Comparison of ENCODE assay signal across 9 cellular contexts in genomic region chr5:35129921-35130485, GRCh38.
DNase-seq lines count a peak whose midpoint lies in the region; ATAC-seq and TF ChIP-seq lines count a peak whose summit lies in the region.
"Had no signal": no experiment of that assay in that cellular context is flagged by ENCODE, and none has a peak within 500 bp of the region (broad histone marks: within the 10 kb centered on the region; RNA-seq: fewer than 3 reads in every experiment).

No MANE protein-coding gene starts in this region.

- H3K79me2 ChIP-seq in GM23338 (replicated peaks; ENCODE audit: insufficient read depth), result no peaks in the 10 kb centered on the region

- no peaks in the 10 kb centered on the region for H4K20me1 ChIP-seq in GM23338 (replicated peaks; ENCODE audit: insufficient read depth)

- peaks cover 4% of the 10 kb centered on the region; the same call in 1 of the 3 replicates for H3K9me3 Mint-ChIP-seq in GM23338

- H3K27me3 ChIP-seq in body of pancreas, result no peaks in the 10 kb centered on the region
- H3K27me3 ChIP-seq in testis, result no peaks in the 10 kb centered on the region
- no peaks in the 10 kb centered on the region for H3K27me3 ChIP-seq in GM23338 (ENCODE audit: insufficient read depth)

- H3K36me3 ChIP-seq in body of pancreas (replicated peaks in 1 of 2; ENCODE audit: insufficient read depth in 1 of 2, low read depth in 2 of 2) (no peaks in the 10 kb centered on the region), testis (ENCODE audit: low read depth, missing control alignments) (no peaks in the 10 kb centered on the region), GM23338 (ENCODE audit: insufficient read depth) (no peaks in the 10 kb centered on the region)

- H3K4me3 ChIP-seq in body of pancreas (no peak overlapping the region), testis (no peak overlapping the region), GM23338 (no peak overlapping the region)

- TF ChIP-seq POLR2A in body of pancreas (IDR thresholded peaks at IDR 0.05), result peak in 2 of 3 donors; percentile 12 to 36
- no peak for TF ChIP-seq POLR2A in testis (IDR thresholded peaks at IDR 0.05)

- DNase-seq in T-helper 22 cell (ENCODE audit: low read depth) (peak; percentile 55), body of pancreas (peak; percentile 81 to 92 (median 90)), testis (no peak), GM23338 (ENCODE audit: low spot score) (no peak), DMS153 treated with DMSO at 0.1 percent for 48 hours (lab: John Stamatoyannopoulos, UW; ENCODE audit: unreplicated experiment) (no peak)
- peak; percentile 75 for DNase-seq in stimulated activated CD4-positive, alpha-beta T cell treated with anti-CD3 and anti-CD28 coated beads, Interleukin-15, amount 100 ng/mL, for 24 hours
- DNase-seq: NCI-H1105 treated with DMSO at 0.1 percent for 48 hours had no signal

- peak overlapping the region; percentile 77 to 81 (median 79) for H3K27ac ChIP-seq in body of pancreas
- H3K27ac ChIP-seq in testis, result no peak overlapping the region
- no peak overlapping the region for H3K27ac ChIP-seq in GM23338 (ENCODE audit: low read depth)

- peaks cover 10% of the 10 kb centered on the region; the same call in 1 of the 2 replicates for H3K9me2 ChIP-seq in GM23338 (ENCODE audit: insufficient read depth)

- no peak for TF ChIP-seq CTCF in body of pancreas (IDR thresholded peaks at IDR 0.05)
- TF ChIP-seq CTCF in testis (IDR thresholded peaks at IDR 0.05), result no peak
- no peak for TF ChIP-seq CTCF in GM23338 (conservative IDR thresholded peaks at IDR 0.05; ENCODE audit: low read depth in 2 of 2)

- no peaks in the 10 kb centered on the region for H3K4me1 Mint-ChIP-seq in GM23338

- H3K9me3 ChIP-seq in body of pancreas (no peaks in the 10 kb centered on the region), testis (no peaks in the 10 kb centered on the region)

- H3K4me3 Mint-ChIP-seq in GM23338, result no peak overlapping the region

- no peaks in the 10 kb centered on the region for H3F3A ChIP-seq in GM23338 (replicated peaks; ENCODE audit: low read depth)

- H3K4me2 ChIP-seq in GM23338, result no peak overlapping the region

- no peak overlapping the region for H3K27ac Mint-ChIP-seq in GM23338

- WGBS in body of pancreas, 2 donors, result 26 to 32% methylated on average over 7 of the region's 7 CpGs
- WGBS in testis, 2 donors, result 96% methylated on average over 7 of the region's 7 CpGs

- H3K36me3 Mint-ChIP-seq in GM23338 (ENCODE audit: low read depth), result no peaks in the 10 kb centered on the region

- H3K27me3 Mint-ChIP-seq in GM23338 (ENCODE audit: insufficient read depth, low read depth, poor library complexity), result peaks cover 2% of the 10 kb centered on the region

- no peak overlapping the region for H2AFZ ChIP-seq in GM23338

- H3K4me1 ChIP-seq in body of pancreas (peaks cover 41% of the 10 kb centered on the region), testis (no peaks in the 10 kb centered on the region), GM23338 (ENCODE audit: insufficient read depth) (no peaks in the 10 kb centered on the region)

- intact Hi-C loops in body of pancreas (cut with DNase I), result no loop called here
- intact Hi-C loops in testis (cut with DNase I; ENCODE audit: low total_unique reads), result no loop called here

- ATAC-seq in GM18868 (IDR thresholded peaks at IDR 0.05; ENCODE audit: unreplicated experiment), result peak; percentile 82
- peak; percentile 95 for ATAC-seq in body of pancreas
- no peak for ATAC-seq in GM23338
- ATAC-seq in GM18858 (IDR thresholded peaks at IDR 0.05; ENCODE audit: unreplicated experiment), result no peak

TF ChIP-seq in GM23338, 12 proteins besides CTCF, POLR2A, EP300 and RAD21:
- TF ChIP-seq, protein P1, sequence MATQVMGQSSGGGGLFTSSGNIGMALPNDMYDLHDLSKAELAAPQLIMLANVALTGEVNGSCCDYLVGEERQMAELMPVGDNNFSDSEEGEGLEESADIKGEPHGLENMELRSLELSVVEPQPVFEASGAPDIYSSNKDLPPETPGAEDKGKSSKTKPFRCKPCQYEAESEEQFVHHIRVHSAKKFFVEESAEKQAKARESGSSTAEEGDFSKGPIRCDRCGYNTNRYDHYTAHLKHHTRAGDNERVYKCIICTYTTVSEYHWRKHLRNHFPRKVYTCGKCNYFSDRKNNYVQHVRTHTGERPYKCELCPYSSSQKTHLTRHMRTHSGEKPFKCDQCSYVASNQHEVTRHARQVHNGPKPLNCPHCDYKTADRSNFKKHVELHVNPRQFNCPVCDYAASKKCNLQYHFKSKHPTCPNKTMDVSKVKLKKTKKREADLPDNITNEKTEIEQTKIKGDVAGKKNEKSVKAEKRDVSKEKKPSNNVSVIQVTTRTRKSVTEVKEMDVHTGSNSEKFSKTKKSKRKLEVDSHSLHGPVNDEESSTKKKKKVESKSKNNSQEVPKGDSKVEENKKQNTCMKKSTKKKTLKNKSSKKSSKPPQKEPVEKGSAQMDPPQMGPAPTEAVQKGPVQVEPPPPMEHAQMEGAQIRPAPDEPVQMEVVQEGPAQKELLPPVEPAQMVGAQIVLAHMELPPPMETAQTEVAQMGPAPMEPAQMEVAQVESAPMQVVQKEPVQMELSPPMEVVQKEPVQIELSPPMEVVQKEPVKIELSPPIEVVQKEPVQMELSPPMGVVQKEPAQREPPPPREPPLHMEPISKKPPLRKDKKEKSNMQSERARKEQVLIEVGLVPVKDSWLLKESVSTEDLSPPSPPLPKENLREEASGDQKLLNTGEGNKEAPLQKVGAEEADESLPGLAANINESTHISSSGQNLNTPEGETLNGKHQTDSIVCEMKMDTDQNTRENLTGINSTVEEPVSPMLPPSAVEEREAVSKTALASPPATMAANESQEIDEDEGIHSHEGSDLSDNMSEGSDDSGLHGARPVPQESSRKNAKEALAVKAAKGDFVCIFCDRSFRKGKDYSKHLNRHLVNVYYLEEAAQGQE (IDR thresholded peaks at IDR 0.05; ENCODE audit: unreplicated experiment), result no peak
- TF ChIP-seq ETS1 (IDR thresholded peaks at IDR 0.05), result no peak

Comparison
In these comparisons a context has a peak if more than half of its experiments do, and no peak if none do; other contexts are left out.
1. ATAC-seq: peak in GM18868 (single experiment) and body of pancreas (single experiment); none in GM23338 (single experiment) and GM18858 (single experiment).
2. DNase-seq: peak in T-helper 22 cell (single experiment), body of pancreas (4 of 4) and stimulated activated CD4-positive, alpha-beta T cell treated with anti-CD3 and anti-CD28 coated beads, Interleukin-15, amount 100 ng/mL, for 24 hours (single experiment); none in testis (single experiment), GM23338 (single experiment) and DMS153 treated with DMSO at 0.1 percent for 48 hours (single experiment).
3. H3K27ac ChIP-seq: peak in body of pancreas (4 of 4); none in testis (0 of 2) and GM23338 (single experiment).